ENCODE assay signal across 1 cellular context in the genomic region with DNA sequence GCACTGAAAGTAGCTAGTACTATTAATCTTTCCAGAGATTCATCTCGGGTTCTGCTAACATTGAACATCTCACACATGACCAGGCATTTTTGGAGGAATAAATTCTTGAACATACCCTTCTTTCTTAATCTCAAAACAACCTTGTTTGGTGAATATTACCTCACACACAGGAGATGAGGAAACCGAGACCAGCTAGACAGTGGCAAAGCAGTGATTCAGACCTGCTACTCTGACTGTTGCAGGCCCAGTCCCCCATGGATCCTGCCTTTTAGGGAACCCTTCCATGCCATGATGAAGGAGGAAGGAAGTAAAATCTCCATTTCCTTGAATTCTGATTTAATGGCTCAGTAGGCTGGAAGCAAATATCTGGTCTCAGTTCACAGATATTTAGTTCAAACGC.
TF ChIP-seq lines count a peak whose summit lies in the region.

No MANE protein-coding gene starts in this region.

TF ChIP-seq in SK-N-SH, 30 proteins besides CTCF, POLR2A, EP300 and RAD21 (continued from another document):
- TF ChIP-seq ELF1 (IDR thresholded peaks at IDR 0.05): no peak
- no peak for TF ChIP-seq IRF3 (IDR thresholded peaks at IDR 0.05; ENCODE audit: low read depth, low read length)
- no peak for TF ChIP-seq MEF2A (IDR thresholded peaks at IDR 0.05; ENCODE audit: borderline replicate concordance, low read depth)
- TF ChIP-seq RCOR1 (IDR thresholded peaks at IDR 0.05; ENCODE audit: low read length): no peak
- no peak for TF ChIP-seq GABPA (IDR thresholded peaks at IDR 0.05; ENCODE audit: low read depth)
- no peak for TF ChIP-seq TAF1 (IDR thresholded peaks at IDR 0.05; ENCODE audit: borderline replicate concordance, low read depth, low read length)
- TF ChIP-seq FOXJ3 (CRISPR knock-in tag; IDR thresholded peaks at IDR 0.05): no peak
- TF ChIP-seq, protein P1, sequence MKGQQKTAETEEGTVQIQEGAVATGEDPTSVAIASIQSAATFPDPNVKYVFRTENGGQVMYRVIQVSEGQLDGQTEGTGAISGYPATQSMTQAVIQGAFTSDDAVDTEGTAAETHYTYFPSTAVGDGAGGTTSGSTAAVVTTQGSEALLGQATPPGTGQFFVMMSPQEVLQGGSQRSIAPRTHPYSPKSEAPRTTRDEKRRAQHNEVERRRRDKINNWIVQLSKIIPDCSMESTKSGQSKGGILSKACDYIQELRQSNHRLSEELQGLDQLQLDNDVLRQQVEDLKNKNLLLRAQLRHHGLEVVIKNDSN (IDR thresholded peaks at IDR 0.05; ENCODE audit: borderline replicate concordance, low read depth): no peak
